ENCODE assay signal across 1 cellular context in the genomic region with DNA sequence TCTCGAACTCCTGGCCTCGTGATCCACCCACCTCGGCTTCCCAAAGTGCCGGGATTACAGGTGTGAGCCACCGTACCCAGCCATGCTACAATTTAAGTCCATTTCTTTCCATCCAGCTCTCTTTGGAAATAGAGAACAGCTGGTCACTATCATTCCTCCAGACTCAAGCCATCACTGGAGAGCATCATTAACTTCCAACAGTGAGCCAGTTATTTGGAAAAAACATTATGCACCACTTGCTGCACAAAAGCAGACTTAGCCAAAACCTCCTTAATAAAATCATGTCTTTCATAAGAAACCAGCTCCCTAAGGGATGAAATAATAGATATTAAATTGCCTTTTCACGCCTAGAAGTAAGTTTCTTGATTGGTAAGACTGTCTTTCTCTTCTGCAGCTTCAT.
TF ChIP-seq lines count a peak whose summit lies in the region.

No MANE protein-coding gene starts in this region.

TF ChIP-seq in A549, 52 proteins besides CTCF, POLR2A, EP300 and RAD21 (continued from another document):
- TF ChIP-seq, protein P1, sequence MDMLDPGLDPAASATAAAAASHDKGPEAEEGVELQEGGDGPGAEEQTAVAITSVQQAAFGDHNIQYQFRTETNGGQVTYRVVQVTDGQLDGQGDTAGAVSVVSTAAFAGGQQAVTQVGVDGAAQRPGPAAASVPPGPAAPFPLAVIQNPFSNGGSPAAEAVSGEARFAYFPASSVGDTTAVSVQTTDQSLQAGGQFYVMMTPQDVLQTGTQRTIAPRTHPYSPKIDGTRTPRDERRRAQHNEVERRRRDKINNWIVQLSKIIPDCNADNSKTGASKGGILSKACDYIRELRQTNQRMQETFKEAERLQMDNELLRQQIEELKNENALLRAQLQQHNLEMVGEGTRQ (IDR thresholded peaks at IDR 0.05): no peak
